17 cellular contexts compared by ENCODE assay signal in the genomic region with DNA sequence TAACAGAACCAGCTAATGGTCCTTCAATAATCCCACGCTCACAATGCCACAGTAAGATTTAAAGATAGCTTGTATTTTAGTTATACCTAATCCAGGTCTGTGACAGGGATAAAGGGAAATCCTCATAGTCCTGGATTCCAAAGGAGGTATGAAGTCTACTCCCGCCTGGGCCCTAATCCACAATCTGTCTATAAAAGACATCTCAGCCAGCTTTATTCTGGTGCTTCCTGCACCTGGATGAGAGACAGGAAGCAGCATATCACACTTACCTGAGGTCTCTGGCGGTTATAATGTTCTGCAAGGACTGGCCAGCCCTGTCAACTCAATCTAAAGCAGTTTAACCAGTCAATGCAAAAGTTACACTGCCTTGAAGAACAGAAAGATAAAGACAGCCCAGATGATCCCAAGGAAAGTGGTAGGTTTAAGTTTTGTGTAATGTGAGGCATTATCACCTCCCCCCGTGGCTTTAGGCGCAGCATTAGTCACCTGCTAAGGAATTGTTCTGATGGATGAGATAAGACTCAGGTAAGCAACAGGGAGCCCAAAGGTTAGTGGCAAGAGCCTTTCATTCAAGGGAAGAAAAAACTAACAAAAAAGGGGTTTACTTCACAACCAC. TPM values are rescaled to one million over a fixed set of nuclear protein-coding genes. Genes with fewer than 3 reads are reported as not detected.
DNase-seq lines count a peak whose midpoint lies in the region; ATAC-seq and TF ChIP-seq lines count a peak whose summit lies in the region.
"Had no signal": no experiment of that assay in that cellular context is flagged by ENCODE, and none has a peak within 500 bp of the region (broad histone marks: within the 10 kb centered on the region; RNA-seq: fewer than 3 reads in every experiment).

No MANE protein-coding gene starts in this region.

- H3K27ac Mint-ChIP-seq in Caco-2 (ENCODE audit: unreplicated experiment) (peak overlapping the region; percentile 76), MCF 10A (ENCODE audit: low read depth, unreplicated experiment) (no peak overlapping the region)

- intact Hi-C loops in Caco-2 (cut with micrococcal nuclease; ENCODE audit: unreplicated experiment) = loop anchor here (1.0 to 2.0 kb wide), 2 partner anchors 58 to 170 kb away; a partner anchor contains a TSS
- intact Hi-C loops in MCF 10A (cut with micrococcal nuclease) = no loop called here
- intact Hi-C loops in left colon (cut with DNase I, micrococcal nuclease) = no loop called here
- intact Hi-C loops in posterior cingulate gyrus (cut with DNase I) = no loop called here

- H3K27me3 Mint-ChIP-seq in Caco-2 (ENCODE audit: insufficient read depth, unreplicated experiment) (no peaks in the 10 kb centered on the region), MCF 10A (ENCODE audit: insufficient read depth, unreplicated experiment) (no peaks in the 10 kb centered on the region)
- H3K27me3 Mint-ChIP-seq: CD8-positive, alpha-beta memory T cell had no signal

- peaks cover 48% of the 10 kb centered on the region for H3K4me1 Mint-ChIP-seq in Caco-2 (ENCODE audit: low read depth, unreplicated experiment)
- H3K4me1 Mint-ChIP-seq in MCF 10A (ENCODE audit: insufficient read depth, unreplicated experiment) = peaks cover 7% of the 10 kb centered on the region
- H3K4me1 Mint-ChIP-seq: CD8-positive, alpha-beta memory T cell had no signal

- peaks cover 68% of the 10 kb centered on the region for H3K4me1 ChIP-seq in Caco-2
- H3K4me1 ChIP-seq in HUES48 (ENCODE audit: control insufficient read depth, insufficient read depth, low read length) = peaks cover 35% of the 10 kb centered on the region
- H3K4me1 ChIP-seq: sigmoid colon, SJCRH30 had no signal

- BruUV-seq in Caco-2 (replicated peaks; lab: Mats Ljungman, UMichigan) = no TSS peak
- no TSS peak for BruUV-seq in MCF 10A (replicated peaks; lab: Mats Ljungman, UMichigan)

- H3K27ac ChIP-seq in HUES48 (ENCODE audit: low read depth, low read length) = peak overlapping the region; percentile 82
- H3K27ac ChIP-seq: KMS-11, sigmoid colon, SJCRH30 had no signal

- no peaks in the 10 kb centered on the region for H3K9me3 ChIP-seq in Caco-2
- no peaks in the 10 kb centered on the region for H3K9me3 ChIP-seq in HUES48 (ENCODE audit: control insufficient read depth, insufficient read depth, low read length)
- H3K9me3 ChIP-seq: sigmoid colon, SJCRH30 had no signal

- H3K9me3 Mint-ChIP-seq in Caco-2 (ENCODE audit: unreplicated experiment) = no peaks in the 10 kb centered on the region
- H3K9me3 Mint-ChIP-seq in MCF 10A (ENCODE audit: unreplicated experiment) = no peaks in the 10 kb centered on the region
- H3K9me3 Mint-ChIP-seq: CD8-positive, alpha-beta memory T cell had no signal

- CTCF ChIA-PET in Caco-2 (lab: Charles Lee) (interaction anchor here (0.6 to 0.8 kb wide), 4 partner anchors 80 to 136 kb away, joined by 3 to 9 read pairs (median 4); a partner anchor contains a TSS), MCF 10A (lab: Yijun Ruan, JAX) (interaction anchor here (0.7 to 1.8 kb wide), 5 partner anchors 10 to 172 kb away, joined by 3 to 15 read pairs (median 3); no protein-coding TSS in a partner anchor)

- H3K4me3 Mint-ChIP-seq in Caco-2 (ENCODE audit: unreplicated experiment) (peak overlapping the region; percentile 61), MCF 10A (ENCODE audit: unreplicated experiment) (no peak overlapping the region)
- H3K4me3 Mint-ChIP-seq: CD8-positive, alpha-beta memory T cell had no signal

- ATAC-seq in left colon = peak; percentile 77
- ATAC-seq in GM19324 (IDR thresholded peaks at IDR 0.05; ENCODE audit: low FRiP score, unreplicated experiment) = no peak

- H3K36me3 ChIP-seq in Caco-2 (ENCODE audit: control insufficient read depth, insufficient read depth, low read length) (no peaks in the 10 kb centered on the region), HUES48 (ENCODE audit: control insufficient read depth, insufficient read depth, low read length) (no peaks in the 10 kb centered on the region)
- H3K36me3 ChIP-seq: sigmoid colon, SJCRH30 had no signal

- H3K4me3 ChIP-seq in Caco-2 (ENCODE audit: low read depth, low read length) (no peak overlapping the region), HUES48 (ENCODE audit: low read depth, low read length) (no peak overlapping the region; the same call in 1 of the 2 replicates)
- H3K4me3 ChIP-seq: sigmoid colon, SJCRH30 had no signal

- TF ChIP-seq CTCF in Caco-2 (IDR thresholded peaks at IDR 0.05; ENCODE audit: insufficient read depth in 1 of 2, low read depth in 1 of 2, low read length in 1 of 2, severe bottlenecking in 1 of 2, unreplicated experiment in 1 of 2) (no peak), MCF 10A (IDR thresholded peaks at IDR 0.05; ENCODE audit: unreplicated experiment) (no peak)

- H3K9ac ChIP-seq in HUES48 (ENCODE audit: low read depth, low read length) = no peak overlapping the region; the same call in 1 of the 2 replicates
- H3K9ac ChIP-seq: KMS-11 had no signal

- DNase-seq in Caco-2 = peak; percentile 68 to 70
- DNase-seq in MCF 10A (ENCODE audit: unreplicated experiment) = peak; percentile 51
- DNase-seq in left colon = no peak
- DNase-seq in posterior cingulate gyrus = no peak
- DNase-seq in GDM1 (lab: John Stamatoyannopoulos, UW) = no peak
- no peak for DNase-seq in NCI-H1048 (lab: John Stamatoyannopoulos, UW)
- DNase-seq: activated CD4-positive, alpha-beta T cell treated with anti-CD3 and anti-CD28 coated beads for 1 hour; activated gamma-delta T cell treated with Interleukin-2 at 50 U/mL for 16 hours; CD8-positive, alpha-beta memory T cell; NCI-H1417; nucleus accumbens; sigmoid colon; SJCRH30; stimulated activated CD4-positive, alpha-beta T cell treated with anti-CD3 and anti-CD28 coated beads, Interleukin-2, amount 100 ng/mL, for 24 hours had no signal

- peaks cover 10% of the 10 kb centered on the region for H3K36me3 Mint-ChIP-seq in Caco-2 (ENCODE audit: insufficient read depth, unreplicated experiment)
- no peaks in the 10 kb centered on the region for H3K36me3 Mint-ChIP-seq in MCF 10A (ENCODE audit: insufficient read depth, unreplicated experiment)
- H3K36me3 Mint-ChIP-seq: CD8-positive, alpha-beta memory T cell had no signal

- H3K27me3 ChIP-seq in Caco-2 (replicated peaks; ENCODE audit: control insufficient read depth, insufficient read depth, low read length) = no peaks in the 10 kb centered on the region
- no peaks in the 10 kb centered on the region for H3K27me3 ChIP-seq in HUES48 (ENCODE audit: control insufficient read depth, insufficient read depth, low read length)
- H3K27me3 ChIP-seq: sigmoid colon, SJCRH30 had no signal

- POLR2A ChIA-PET in Caco-2 (lab: Charles Lee) (interaction anchor here (1.2 kb wide), 1 partner anchor 121 kb away, joined by 3 read pairs; a partner anchor contains a TSS), MCF 10A (lab: Yijun Ruan, JAX) (no interaction called here)

RNA-seq across cellular contexts. Expression of a gene that starts 57.6 kb away (rescaled TPM):
- total RNA-seq in Caco-2 (2022) (57.6 and 59.7 TPM in 2 replicates), MCF 10A (2022) (1.7 and 2.8 TPM in 2 replicates), left colon (100 to 1,000 TPM in 1 of 2 donors, 10 to 100 TPM in 1; 81.3 to 110 TPM)
- total RNA-seq: SJCRH30 had no signal

Comparison
In these comparisons a context has a peak if more than half of its experiments do, and no peak if none do; other contexts are left out.
1. DNase-seq: peak in Caco-2 (2 of 2) and MCF 10A (single experiment); none in left colon (0 of 2), posterior cingulate gyrus (0 of 10), GDM1 (single experiment) and NCI-H1048 (single experiment).
2. RNA of a gene that starts 57.6 kb away (total RNA-seq): 81.3 to 110 TPM in left colon and 57.6 to 59.7 TPM in Caco-2; 1.7 to 2.8 TPM in MCF 10A; every median in the first group is over 10 times any median in the second.